Comparison of ENCODE assay signal across 12 cellular contexts in the genomic region with DNA sequence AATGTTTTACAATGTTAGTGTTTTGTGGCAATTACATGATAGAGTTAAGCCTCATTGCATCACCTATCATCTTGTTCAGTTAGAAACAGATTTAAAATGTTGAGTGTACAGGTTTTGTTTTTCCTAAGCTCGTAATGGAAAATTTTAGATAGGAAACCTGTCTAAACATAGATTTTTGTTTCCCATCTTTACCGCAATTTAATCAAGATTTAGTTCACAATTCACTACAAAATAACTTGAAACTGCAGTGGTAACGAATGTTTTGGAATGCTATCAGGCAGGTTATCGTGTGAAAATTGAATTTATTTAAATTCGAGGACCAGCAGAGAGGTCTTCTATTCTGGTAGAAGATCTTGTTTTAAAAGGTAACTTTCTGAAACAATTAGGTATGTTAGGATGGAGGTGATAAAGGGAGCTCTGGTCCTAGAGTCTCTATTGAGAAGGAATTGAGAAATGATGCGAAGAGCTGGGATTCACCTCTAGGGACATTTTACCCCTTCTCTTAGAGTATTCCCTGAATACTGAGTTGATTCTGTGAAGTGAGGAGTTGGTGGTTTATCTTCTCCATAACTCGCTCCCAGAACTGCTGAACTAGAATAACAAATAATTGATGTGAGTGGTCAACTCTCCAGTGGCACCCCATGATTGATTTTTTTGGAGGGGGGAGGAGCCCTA. TPM values are rescaled to one million over a fixed set of nuclear protein-coding genes. Genes with fewer than 3 reads are reported as not detected.
A peak's percentile ranks its signal among the peaks of the same experiment; 100 is the strongest.
DNase-seq lines count a peak whose midpoint lies in the region; ATAC-seq and TF ChIP-seq lines count a peak whose summit lies in the region.
"Had no signal": no experiment of that assay in that cellular context is flagged by ENCODE, and none has a peak within 500 bp of the region (broad histone marks: within the 10 kb centered on the region; RNA-seq: fewer than 3 reads in every experiment).

No MANE protein-coding gene starts in this region.

- no peak overlapping the region for H3K4me3 ChIP-seq in CD8-positive, alpha-beta memory T cell (ENCODE audit: low read length)
- H3K4me3 ChIP-seq in HAP-1 (peak overlapping the region; percentile 40), colonic mucosa (no peak overlapping the region)

- DNase-seq in CD8-positive, alpha-beta memory T cell = no peak
- DNase-seq in HAP-1 (ENCODE audit: low spot score in 2 of 2) (peak in 1 of 2 experiments; percentile 54), mesothelial cell of epicardium (ENCODE audit: low spot score in 2 of 2, unreplicated experiment in 2 of 2) (no peak), H4 (ENCODE audit: low spot score) (no peak), colonic mucosa (no peak)
- DNase-seq in activated naive CD8-positive, alpha-beta T cell treated with anti-CD3 and anti-CD28 coated beads for 36 hours = no peak
- DNase-seq: cortex of kidney, Karpas-422 had no signal

- no peaks in the 10 kb centered on the region for H3K36me3 ChIP-seq in CD8-positive, alpha-beta memory T cell (ENCODE audit: insufficient read depth, low read length)
- H3K36me3 ChIP-seq in HAP-1 (replicated peaks) = no peaks in the 10 kb centered on the region
- no peaks in the 10 kb centered on the region for H3K36me3 ChIP-seq in colonic mucosa
- H3K36me3 ChIP-seq: suprapubic skin had no signal

- CTCF ChIA-PET in CD8-positive, alpha-beta memory T cell (lab: Charles Lee) = interaction anchor here (2.0 kb wide), 1 partner anchor 60 kb away, joined by 7 read pairs; no protein-coding TSS in a partner anchor

- TF ChIP-seq CTCF in mesothelial cell of epicardium (IDR thresholded peaks at IDR 0.05; ENCODE audit: unreplicated experiment) = no peak
- TF ChIP-seq CTCF in colonic mucosa (IDR thresholded peaks at IDR 0.05) = no peak

- POLR2A ChIA-PET in CD8-positive, alpha-beta memory T cell (lab: Charles Lee) = no interaction called here

- H3K9ac ChIP-seq in colonic mucosa (ENCODE audit: low read depth in 2 of 2, low read length in 2 of 2) = no peak overlapping the region

- no peaks in the 10 kb centered on the region for H3K36me3 Mint-ChIP-seq in CD8-positive, alpha-beta memory T cell
- H3K36me3 Mint-ChIP-seq in activated naive CD8-positive, alpha-beta T cell treated with anti-CD3 and anti-CD28 coated beads for 36 hours = no peaks in the 10 kb centered on the region
- no peaks in the 10 kb centered on the region for H3K36me3 Mint-ChIP-seq in mesothelial cell of epicardium

- no peak overlapping the region for H3K27ac ChIP-seq in CD8-positive, alpha-beta memory T cell (ENCODE audit: low read depth, low read length)
- H3K27ac ChIP-seq in colonic mucosa = no peak overlapping the region
- H3K27ac ChIP-seq: C4-2B, suprapubic skin had no signal

- H3K27me3 ChIP-seq in CD8-positive, alpha-beta memory T cell (ENCODE audit: insufficient read depth, low read length, poor library complexity, severe bottlenecking) = peaks cover 23% of the 10 kb centered on the region
- no peaks in the 10 kb centered on the region for H3K27me3 ChIP-seq in HAP-1 (ENCODE audit: low read depth)
- H3K27me3 ChIP-seq in colonic mucosa = peaks cover 39% of the 10 kb centered on the region

- H3K9me3 ChIP-seq in CD8-positive, alpha-beta memory T cell (ENCODE audit: low read length) = no peaks in the 10 kb centered on the region
- H3K9me3 ChIP-seq in HAP-1 (no peaks in the 10 kb centered on the region), colonic mucosa (no peaks in the 10 kb centered on the region)
- H3K9me3 ChIP-seq: suprapubic skin had no signal

- H3K4me1 Mint-ChIP-seq in CD8-positive, alpha-beta memory T cell = peaks cover 5 to 15% (median 6%) of the 10 kb centered on the region in 3 donors
- H3K4me1 Mint-ChIP-seq in activated naive CD8-positive, alpha-beta T cell treated with anti-CD3 and anti-CD28 coated beads for 36 hours = peaks cover 6% of the 10 kb centered on the region
- peaks cover 26% of the 10 kb centered on the region for H3K4me1 Mint-ChIP-seq in mesothelial cell of epicardium

- ATAC-seq in HG03025 (IDR thresholded peaks at IDR 0.05; ENCODE audit: low FRiP score, unreplicated experiment) = no peak
- no peak for ATAC-seq in HG03439 (IDR thresholded peaks at IDR 0.05; ENCODE audit: unreplicated experiment)

- intact Hi-C loops in colonic mucosa (cut with DNase I) = no loop called here

- peak overlapping the region in 1 of 8 donors; percentile 5 for H3K27ac Mint-ChIP-seq in CD8-positive, alpha-beta memory T cell
- no peak overlapping the region for H3K27ac Mint-ChIP-seq in activated naive CD8-positive, alpha-beta T cell treated with anti-CD3 and anti-CD28 coated beads for 36 hours
- H3K27ac Mint-ChIP-seq in mesothelial cell of epicardium = no peak overlapping the region

- in situ Hi-C loops in HAP-1 (cut with MboI; ENCODE audit: low sequenced_read_pairs) = loop anchor here (10.0 kb wide), 1 partner anchor 699 kb away; no protein-coding TSS in a partner anchor

- H3K4me1 ChIP-seq in CD8-positive, alpha-beta memory T cell (ENCODE audit: insufficient read depth, low read length) = peaks cover 15% of the 10 kb centered on the region
- H3K4me1 ChIP-seq in HAP-1 (peaks cover 27% of the 10 kb centered on the region), colonic mucosa (no peaks in the 10 kb centered on the region)

- H3K4me3 Mint-ChIP-seq in CD8-positive, alpha-beta memory T cell = peak overlapping the region in 5 of 7 donors; percentile 27 to 89 (median 43)
- H3K4me3 Mint-ChIP-seq in activated naive CD8-positive, alpha-beta T cell treated with anti-CD3 and anti-CD28 coated beads for 36 hours = peak overlapping the region; percentile 11
- H3K4me3 Mint-ChIP-seq in mesothelial cell of epicardium = peak overlapping the region; percentile 74

- H3K27me3 Mint-ChIP-seq in CD8-positive, alpha-beta memory T cell = peaks cover 12 to 46% of the 10 kb centered on the region in 2 donors
- peaks cover 52% of the 10 kb centered on the region for H3K27me3 Mint-ChIP-seq in activated naive CD8-positive, alpha-beta T cell treated with anti-CD3 and anti-CD28 coated beads for 36 hours
- H3K27me3 Mint-ChIP-seq in mesothelial cell of epicardium (ENCODE audit: low read depth) = peaks cover 68% of the 10 kb centered on the region

- no peaks in the 10 kb centered on the region for H3K9me3 Mint-ChIP-seq in CD8-positive, alpha-beta memory T cell
- no peaks in the 10 kb centered on the region for H3K9me3 Mint-ChIP-seq in activated naive CD8-positive, alpha-beta T cell treated with anti-CD3 and anti-CD28 coated beads for 36 hours
- H3K9me3 Mint-ChIP-seq in mesothelial cell of epicardium = no peaks in the 10 kb centered on the region

RNA-seq across cellular contexts. Expression of a gene that starts 1.4 kb away (rescaled TPM):
- 1 to 10 TPM; 2.0 to 2.1 TPM for total RNA-seq in CD8-positive, alpha-beta memory T cell
- polyA plus RNA-seq in CD8-positive, alpha-beta memory T cell = 0.16 TPM
- 1 to 10 TPM; 1.9 to 2.1 TPM for total RNA-seq in activated naive CD8-positive, alpha-beta T cell treated with anti-CD3 and anti-CD28 coated beads for 36 hours
- total RNA-seq in mesothelial cell of epicardium (21.0 to 21.6 TPM (median 21.4 TPM) in 3 replicates), colonic mucosa (under 1 TPM; 0.02 to 0.32 TPM)
- total RNA-seq in H4 (2014; rRNA removed; shearing (Covaris generic)) = 0.02 and 0.12 TPM in 2 replicates

RNA-seq across cellular contexts. Expression of a gene that starts 59.2 kb away (rescaled TPM):
- total RNA-seq in CD8-positive, alpha-beta memory T cell = 100 to 1,000 TPM; 153 to 156 TPM
- 57.0 TPM for polyA plus RNA-seq in CD8-positive, alpha-beta memory T cell
- 100 to 1,000 TPM; 166 to 171 TPM for total RNA-seq in activated naive CD8-positive, alpha-beta T cell treated with anti-CD3 and anti-CD28 coated beads for 36 hours
- total RNA-seq in mesothelial cell of epicardium = 33.6 to 36.8 TPM (median 35.9 TPM) in 3 replicates
- total RNA-seq in H4 (2014; rRNA removed; shearing (Covaris generic)) = 25.5 and 28.6 TPM in 2 replicates
- total RNA-seq in colonic mucosa = 10 to 100 TPM; 27.3 to 45.1 TPM

Comparison
In these comparisons a context has a peak if more than half of its experiments do, and no peak if none do; other contexts are left out.
1. H3K4me3 Mint-ChIP-seq: peak in every context shown above with its lines; median percentile 74 in mesothelial cell of epicardium; 43 in CD8-positive, alpha-beta memory T cell; 11 in activated naive CD8-positive, alpha-beta T cell treated with anti-CD3 and anti-CD28 coated beads for 36 hours.